In genomic region chr10:7971949-7972348, GRCh38 we compare ENCODE assay signal across 18 cellular contexts.
DNase-seq lines count a peak whose midpoint lies in the region; ATAC-seq, FAIRE-seq and TF ChIP-seq lines count a peak whose summit lies in the region.
"Had no signal": no experiment of that assay in that cellular context is flagged by ENCODE, and none has a peak within 500 bp of the region (broad histone marks: within the 10 kb centered on the region; RNA-seq: fewer than 3 reads in every experiment).

No MANE protein-coding gene starts in this region.

- H3K27me3 ChIP-seq in SK-N-SH (ENCODE audit: insufficient read depth): no peaks in the 10 kb centered on the region
- H3K27me3 ChIP-seq: BLaER1 had no signal

- H3K9me3 ChIP-seq in SK-N-SH: no peaks in the 10 kb centered on the region
- H3K9me3 ChIP-seq in kidney (ENCODE audit: control insufficient read depth in 1 of 2, low read length in 2 of 2): no peaks in the 10 kb centered on the region
- H3K9me3 ChIP-seq: BLaER1, Caco-2, HAP-1 had no signal

- no peak for ATAC-seq in SK-N-SH treated with all-trans-retinoic acid at 6 μM for 48 hours
- no peak for ATAC-seq in HG03196 (IDR thresholded peaks at IDR 0.05; ENCODE audit: unreplicated experiment)

- H3K4me3 ChIP-seq in SK-N-SH (ENCODE audit: low read depth in 2 of 2, low read length in 1 of 2) (no peak overlapping the region), kidney (ENCODE audit: low read length in 2 of 2) (no peak overlapping the region)
- H3K4me3 ChIP-seq: BLaER1, HAP-1 had no signal

- H3K79me2 ChIP-seq in SK-N-SH (ENCODE audit: insufficient read depth): no peaks in the 10 kb centered on the region; the same call in 1 of the 2 replicates

- POLR2A ChIA-PET in SK-N-SH (lab: Yijun Ruan, JAX): no interaction called here

- no peak overlapping the region for H3K27ac ChIP-seq in SK-N-SH (ENCODE audit: low read depth in 2 of 2, low read length in 1 of 2)
- H3K27ac ChIP-seq in kidney (ENCODE audit: low read depth in 2 of 2, low read length in 2 of 2): no peak overlapping the region
- H3K27ac ChIP-seq: 22Rv1, BLaER1, HL-60 had no signal

- WGBS in SK-N-SH (ENCODE audit: low lambda C conversion rate): 77% methylated on average over 3 of the region's 3 CpGs

- no peaks in the 10 kb centered on the region for H3F3A ChIP-seq in SK-N-SH (replicated peaks; ENCODE audit: insufficient read depth)

- no peak for FAIRE-seq in kidney (lab: Jason Lieb, UNC)
- FAIRE-seq: H1 had no signal

- CTCF ChIA-PET in SK-N-SH (lab: Yijun Ruan, JAX): interaction anchor here (1.0 to 1.5 kb wide), 2 partner anchors 11 to 103 kb away, joined by 3 to 6 read pairs; no protein-coding TSS in a partner anchor

- H3K36me3 ChIP-seq in SK-N-SH (replicated peaks in 1 of 2; ENCODE audit: control insufficient read depth in 1 of 2, insufficient read depth in 2 of 2, low read length in 1 of 2): peaks cover 0 to 4% of the 10 kb centered on the region in 2 experiments
- no peaks in the 10 kb centered on the region for H3K36me3 ChIP-seq in kidney (ENCODE audit: control insufficient read depth in 1 of 2, insufficient read depth in 2 of 2, low read length in 2 of 2)

- no peak for TF ChIP-seq EP300 in SK-N-SH (IDR thresholded peaks at IDR 0.05; ENCODE audit: borderline replicate concordance in 1 of 2, low read depth in 1 of 2, low read length in 1 of 2)

- intact Hi-C loops in kidney (cut with DNase I): no loop called here

- DNase-seq in SK-N-SH (no peak), RKO (ENCODE audit: low spot score) (peak; percentile 16), dermis microvascular lymphatic vessel endothelial cell (ENCODE audit: low read depth in 2 of 2) (peak; percentile 33 to 64), myocyte (ENCODE audit: low read depth) (peak; percentile 16), kidney (no peak)
- DNase-seq in activated CD8-positive, alpha-beta memory T cell treated with anti-CD3 and anti-CD28 coated beads for 24 hours: no peak
- DNase-seq: AML-193; Caco-2; CD8-positive, alpha-beta memory T cell; DND-41; GF-D8 had no signal

- no peak for TF ChIP-seq RAD21 in SK-N-SH (IDR thresholded peaks at IDR 0.05; ENCODE audit: low read length)

- H3K9me2 ChIP-seq in SK-N-SH: no peaks in the 10 kb centered on the region

- no peaks in the 10 kb centered on the region; a peak in 1 of 4 replicates for H3K4me1 ChIP-seq in SK-N-SH (ENCODE audit: control insufficient read depth in 1 of 2, insufficient read depth in 2 of 2, low read depth in 1 of 2, low read length in 1 of 2)
- no peaks in the 10 kb centered on the region for H3K4me1 ChIP-seq in kidney (ENCODE audit: control insufficient read depth in 1 of 2, insufficient read depth in 1 of 2, low read depth in 1 of 2, low read length in 2 of 2)
- H3K4me1 ChIP-seq: BLaER1, Caco-2, HAP-1 had no signal

- H2AFZ ChIP-seq in SK-N-SH (ENCODE audit: low read depth): no peak overlapping the region

- H3K9ac ChIP-seq in SK-N-SH (no peak overlapping the region), kidney (ENCODE audit: low read length in 2 of 2) (no peak overlapping the region)
- H3K9ac ChIP-seq: BLaER1 had no signal

- no peak overlapping the region for H3K4me2 ChIP-seq in SK-N-SH
- H3K4me2 ChIP-seq: BLaER1 had no signal

- H4K20me1 ChIP-seq in SK-N-SH (ENCODE audit: insufficient read depth): no peaks in the 10 kb centered on the region
- H4K20me1 ChIP-seq: BLaER1 had no signal

- TF ChIP-seq CTCF in SK-N-SH (IDR thresholded peaks at IDR 0.05) (no peak), kidney (IDR thresholded peaks at IDR 0.05; ENCODE audit: borderline replicate concordance, extremely low read depth, insufficient read depth) (no peak)

TF ChIP-seq in SK-N-SH, 30 proteins besides CTCF, POLR2A, EP300 and RAD21:
- TF ChIP-seq SIN3A (IDR thresholded peaks at IDR 0.05; ENCODE audit: borderline replicate concordance, low read depth, low read length) (no peak), NFIC (IDR thresholded peaks at IDR 0.05; ENCODE audit: borderline replicate concordance) (peak; percentile 45; the same call in 1 of the 2 replicates)

TF ChIP-seq in SK-N-SH treated with all-trans-retinoic acid at 6 μM for 48 hours, 23 proteins besides CTCF, POLR2A, EP300 and RAD21:
- TF ChIP-seq ZNF8 (CRISPR knock-in tag; IDR thresholded peaks at IDR 0.05) (no peak), ISL1 (CRISPR knock-in tag; IDR thresholded peaks at IDR 0.05) (no peak), ZNF565 (CRISPR knock-in tag; conservative IDR thresholded peaks at IDR 0.05; ENCODE audit: low read depth) (no peak), SNAI2 (CRISPR knock-in tag; IDR thresholded peaks at IDR 0.05) (no peak), ZC3H10 (CRISPR knock-in tag; IDR thresholded peaks at IDR 0.05) (no peak), BACH2 (CRISPR knock-in tag; IDR thresholded peaks at IDR 0.05; ENCODE audit: borderline replicate concordance) (no peak), ESRRG (CRISPR knock-in tag; IDR thresholded peaks at IDR 0.05) (no peak), RARB (CRISPR knock-in tag; IDR thresholded peaks at IDR 0.05) (no peak), ZNF70 (CRISPR knock-in tag; IDR thresholded peaks at IDR 0.05) (no peak), CSDC2 (CRISPR knock-in tag; IDR thresholded peaks at IDR 0.05) (no peak)
- TF ChIP-seq, protein P1, sequence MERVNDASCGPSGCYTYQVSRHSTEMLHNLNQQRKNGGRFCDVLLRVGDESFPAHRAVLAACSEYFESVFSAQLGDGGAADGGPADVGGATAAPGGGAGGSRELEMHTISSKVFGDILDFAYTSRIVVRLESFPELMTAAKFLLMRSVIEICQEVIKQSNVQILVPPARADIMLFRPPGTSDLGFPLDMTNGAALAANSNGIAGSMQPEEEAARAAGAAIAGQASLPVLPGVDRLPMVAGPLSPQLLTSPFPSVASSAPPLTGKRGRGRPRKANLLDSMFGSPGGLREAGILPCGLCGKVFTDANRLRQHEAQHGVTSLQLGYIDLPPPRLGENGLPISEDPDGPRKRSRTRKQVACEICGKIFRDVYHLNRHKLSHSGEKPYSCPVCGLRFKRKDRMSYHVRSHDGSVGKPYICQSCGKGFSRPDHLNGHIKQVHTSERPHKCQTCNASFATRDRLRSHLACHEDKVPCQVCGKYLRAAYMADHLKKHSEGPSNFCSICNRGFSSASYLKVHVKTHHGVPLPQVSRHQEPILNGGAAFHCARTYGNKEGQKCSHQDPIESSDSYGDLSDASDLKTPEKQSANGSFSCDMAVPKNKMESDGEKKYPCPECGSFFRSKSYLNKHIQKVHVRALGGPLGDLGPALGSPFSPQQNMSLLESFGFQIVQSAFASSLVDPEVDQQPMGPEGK (CRISPR knock-in tag; IDR thresholded peaks at IDR 0.05; ENCODE audit: borderline replicate concordance): no peak

Comparison
In these comparisons a context has a peak if more than half of its experiments do, and no peak if none do; other contexts are left out.
1. DNase-seq: peak in RKO (single experiment), dermis microvascular lymphatic vessel endothelial cell (2 of 2) and myocyte (single experiment); none in SK-N-SH (single experiment), activated CD8-positive, alpha-beta memory T cell treated with anti-CD3 and anti-CD28 coated beads for 24 hours (single experiment) and kidney (single experiment).